22 cellular contexts compared by ENCODE assay signal in genomic region chr11:93933230-93933629, GRCh38.
"Had no signal": no experiment of that assay in that cellular context is flagged by ENCODE, and none has a peak within 500 bp of the region (broad histone marks: within the 10 kb centered on the region; RNA-seq: fewer than 3 reads in every experiment).

No MANE protein-coding gene starts in this region.

- DNase-seq: dermis blood vessel endothelial cell; effector memory CD8-positive, alpha-beta T cell; erythroblast; foreskin keratinocyte; glutamatergic neuron; heart right ventricle; hippocampal formation; left ventricle myocardium superior; lower lobe of right lung; naive thymus-derived CD8-positive, alpha-beta T cell; nephron progenitor cell; nucleus accumbens; sigmoid colon; stimulated activated CD4-positive, alpha-beta T cell treated with anti-CD3 and anti-CD28 coated beads, Interleukin-4, amount 100 ng/mL, for 4 hours; stimulated activated naive CD8-positive, alpha-beta T cell treated with anti-CD3 and anti-CD28 coated beads, Interleukin-15, Interleukin-2, amounts not matched to agents 100 U/mL and 50 U/mL, for 24 hours; upper lobe of left lung had no signal

- H3K9me3 ChIP-seq: lower lobe of right lung, prostate gland, thoracic aorta, tibial nerve, upper lobe of left lung had no signal

- H3K4me3 ChIP-seq: coronary artery, gastroesophageal sphincter, heart right ventricle, lower lobe of right lung, prostate gland, right atrium auricular region, sigmoid colon, thoracic aorta, tibial nerve, upper lobe of left lung had no signal

- H3K27me3 ChIP-seq: foreskin keratinocyte, gastroesophageal sphincter, right atrium auricular region, sigmoid colon, tibial nerve, upper lobe of left lung had no signal

- H3K4me1 ChIP-seq: gastroesophageal sphincter, heart right ventricle, lower lobe of right lung, prostate gland, right atrium auricular region, sigmoid colon, tibial nerve, upper lobe of left lung had no signal

- H3K27ac ChIP-seq: coronary artery, foreskin keratinocyte, gastroesophageal sphincter, heart right ventricle, lower lobe of right lung, prostate gland, right atrium auricular region, sigmoid colon, thoracic aorta, tibial nerve, upper lobe of left lung had no signal

- H3K36me3 ChIP-seq: gastroesophageal sphincter, heart right ventricle, lower lobe of right lung, prostate gland, right atrium auricular region, sigmoid colon, thoracic aorta, tibial nerve, upper lobe of left lung had no signal
